Comparison of ENCODE assay signal across 15 cellular contexts in genomic region chr6:149356081-149356750, GRCh38.
"Had no signal": no experiment of that assay in that cellular context is flagged by ENCODE, and none has a peak within 500 bp of the region (broad histone marks: within the 10 kb centered on the region; RNA-seq: fewer than 3 reads in every experiment).

No MANE protein-coding gene starts in this region.

- H3K27me3 ChIP-seq: colonic mucosa, neural progenitor cell, ovary, right lobe of liver, upper lobe of right lung had no signal

- H3K4me1 Mint-ChIP-seq: neural progenitor cell had no signal

- H3K9me3 ChIP-seq: colonic mucosa, ovary, right lobe of liver, upper lobe of right lung had no signal

- H3K4me3 Mint-ChIP-seq: neural progenitor cell; stimulated activated naive CD8-positive, alpha-beta T cell treated with anti-CD3 and anti-CD28 coated beads, Interleukin-15, amount 100 ng/mL, for 72 hours had no signal

- H3K27me3 Mint-ChIP-seq: stimulated activated naive CD8-positive, alpha-beta T cell treated with anti-CD3 and anti-CD28 coated beads, Interleukin-15, amount 100 ng/mL, for 72 hours had no signal

- ATAC-seq: esophagus mucosa; right lobe of liver; stimulated activated naive CD8-positive, alpha-beta T cell treated with anti-CD3 and anti-CD28 coated beads, Interleukin-15, amount 100 ng/mL, for 72 hours; upper lobe of right lung had no signal

- H3K4me3 ChIP-seq: colonic mucosa, neural progenitor cell, ovary, right lobe of liver, SK-N-MC, smooth muscle cell, upper lobe of right lung had no signal

- DNase-seq: activated CD4-positive, alpha-beta T cell treated with anti-CD3 and anti-CD28 coated beads for 1 hour; activated naive CD4-positive, alpha-beta T cell treated with anti-CD3 and anti-CD28 coated beads, Interleukin-2, amount 50 U/mL, for 16 hours; caudate nucleus; colonic mucosa; midbrain; ovary; right lobe of liver; stimulated activated CD4-positive, alpha-beta T cell treated with anti-CD3 and anti-CD28 coated beads, Interleukin-4, amount 100 ng/mL, for 4 hours; stimulated activated naive CD8-positive, alpha-beta T cell treated with anti-CD3 and anti-CD28 coated beads, Interleukin-15, amount 100 ng/mL, for 72 hours; T-helper 9 cell; upper lobe of right lung had no signal

- H3K36me3 ChIP-seq: colonic mucosa, neural progenitor cell, ovary, right lobe of liver, upper lobe of right lung had no signal

- H3K9me3 Mint-ChIP-seq: neural progenitor cell had no signal

- H3K27ac ChIP-seq: colonic mucosa, neural progenitor cell, ovary, right lobe of liver, SK-N-MC, upper lobe of right lung had no signal

- H3K4me1 ChIP-seq: colonic mucosa, neural progenitor cell had no signal

- H3K27ac Mint-ChIP-seq: neural progenitor cell; stimulated activated naive CD8-positive, alpha-beta T cell treated with anti-CD3 and anti-CD28 coated beads, Interleukin-15, amount 100 ng/mL, for 72 hours had no signal
